Comparison of ENCODE assay signal across 1 cellular context in genomic region chr18:34158881-34159690, GRCh38.
TF ChIP-seq lines count a peak whose summit lies in the region.

No MANE protein-coding gene starts in this region.

TF ChIP-seq in HepG2, 621 proteins besides CTCF, POLR2A, EP300 and RAD21 (continued from another document):
- peak; percentile 33; the same call in 1 of the 2 replicates for TF ChIP-seq ZNF687 (CRISPR knock-in tag; IDR thresholded peaks at IDR 0.05)
- peak; percentile 32 for TF ChIP-seq STAG1 (CRISPR knock-in tag; IDR thresholded peaks at IDR 0.05)
- TF ChIP-seq ZBTB43 (CRISPR knock-in tag; conservative IDR thresholded peaks at IDR 0.05), result no peak
- TF ChIP-seq ZNF768 (CRISPR knock-in tag; IDR thresholded peaks at IDR 0.05), result peak; percentile 24; the same call in 1 of the 2 replicates
- TF ChIP-seq SALL1 (CRISPR knock-in tag; IDR thresholded peaks at IDR 0.05), result no peak
- TF ChIP-seq HMGA1 (CRISPR knock-in tag; conservative IDR thresholded peaks at IDR 0.05), result no peak
- no peak for TF ChIP-seq GABPA (IDR thresholded peaks at IDR 0.05; ENCODE audit: low read depth, low read length)
- 0 out of 2 replicates have a peak, but pooled peaks have one; percentile 15 for TF ChIP-seq GABPA (CRISPR knock-in tag; IDR thresholded peaks at IDR 0.05; ENCODE audit: low read depth)
- TF ChIP-seq ZNF263 (CRISPR knock-in tag; IDR thresholded peaks at IDR 0.05), result peak; percentile 86
- TF ChIP-seq PAWR (CRISPR knock-in tag; IDR thresholded peaks at IDR 0.05; ENCODE audit: borderline replicate concordance), result no peak
- no peak for TF ChIP-seq PHF21A (CRISPR knock-in tag; IDR thresholded peaks at IDR 0.05)
- no peak for TF ChIP-seq ZNF580 (CRISPR knock-in tag; IDR thresholded peaks at IDR 0.05; ENCODE audit: borderline replicate concordance, low read depth)
- TF ChIP-seq FUBP1 (CRISPR knock-in tag; IDR thresholded peaks at IDR 0.05; ENCODE audit: borderline replicate concordance), result no peak
- TF ChIP-seq ZNF713 (CRISPR knock-in tag; IDR thresholded peaks at IDR 0.05), result no peak
- no peak for TF ChIP-seq NFRKB (IDR thresholded peaks at IDR 0.05)
